8 cellular contexts compared by ENCODE assay signal in the genomic region with DNA sequence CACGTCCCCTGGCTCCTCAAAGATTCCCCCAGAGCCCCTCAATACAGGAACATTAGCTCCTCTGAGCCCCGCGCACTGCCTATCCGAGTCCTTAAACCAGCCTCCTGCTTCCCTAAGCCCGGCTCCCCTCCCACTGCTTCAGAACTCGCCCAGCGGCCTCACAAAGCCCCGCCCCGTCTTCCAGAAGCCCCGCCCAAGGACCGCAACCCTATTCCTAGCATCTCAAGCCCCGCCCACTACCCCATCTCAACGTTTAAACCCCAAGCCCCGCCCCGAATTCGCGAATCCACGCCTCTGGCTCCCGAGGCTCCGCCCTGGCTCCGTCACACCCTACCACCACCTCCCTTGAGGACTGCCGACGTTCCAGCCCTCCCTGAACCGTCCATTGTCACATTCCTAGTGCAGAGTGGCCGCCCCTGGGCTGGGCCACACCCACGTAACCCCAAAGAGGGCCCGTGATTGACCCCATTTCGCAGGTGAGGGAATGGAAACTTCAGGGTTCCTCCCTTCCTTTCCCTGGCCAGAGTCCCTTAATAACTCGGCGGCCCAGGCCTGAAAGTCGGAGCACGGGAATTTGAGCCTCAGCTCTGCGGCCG. TPM values are rescaled to one million over a fixed set of nuclear protein-coding genes. Genes with fewer than 3 reads are reported as not detected.
DNase-seq lines count a peak whose midpoint lies in the region; ATAC-seq and TF ChIP-seq lines count a peak whose summit lies in the region.

No MANE protein-coding gene starts in this region.

- H3K18ac ChIP-seq in trophoblast cell (ENCODE audit: low read length), result peak overlapping the region; percentile 67

- peaks cover 0 to 8% of the 10 kb centered on the region in 2 experiments for H3K4me1 ChIP-seq in trophoblast cell (ENCODE audit: control insufficient read depth in 1 of 2, insufficient read depth in 2 of 2, low read length in 2 of 2)

- H3K36me3 Mint-ChIP-seq in type B pancreatic cell, result no peaks in the 10 kb centered on the region

- peak overlapping the region; percentile 98 for H3K4me3 Mint-ChIP-seq in type B pancreatic cell

- peaks cover 20% of the 10 kb centered on the region for H3K79me1 ChIP-seq in trophoblast cell (ENCODE audit: low read length)

- H4K8ac ChIP-seq in trophoblast cell (ENCODE audit: low read depth, low read length), result peak overlapping the region; percentile 86

- peak overlapping the region; percentile 86 for H3K4me3 ChIP-seq in GM12865 (ENCODE audit: low read depth, low read length)
- peak overlapping the region; percentile 100 for H3K4me3 ChIP-seq in trophoblast cell (ENCODE audit: low read depth, low read length)

- H3K27me3 ChIP-seq in trophoblast cell (ENCODE audit: insufficient read depth, low read length), result no peaks in the 10 kb centered on the region

- H2BK120ac ChIP-seq in trophoblast cell (ENCODE audit: insufficient read depth, low read length, poor library complexity), result peak overlapping the region; percentile 73

- H2AFZ ChIP-seq in trophoblast cell (ENCODE audit: insufficient read depth, low read length, poor library complexity), result peak overlapping the region; percentile 66

- peak overlapping the region; percentile 83 for H3K27ac ChIP-seq in adipose tissue (ENCODE audit: low read depth, low read length)
- H3K27ac ChIP-seq in trophoblast cell (ENCODE audit: low read depth, low read length), result peak overlapping the region; percentile 96

- peak overlapping the region; percentile 61 for H3K4me2 ChIP-seq in trophoblast cell (ENCODE audit: low read length)

- peaks cover 16% of the 10 kb centered on the region for H3K79me2 ChIP-seq in trophoblast cell (ENCODE audit: control insufficient read depth, insufficient read depth, low read length, poor library complexity)

- peak overlapping the region; percentile 85 for H4K91ac ChIP-seq in trophoblast cell (ENCODE audit: low read depth, low read length)

- H3K9me3 ChIP-seq in trophoblast cell (ENCODE audit: insufficient read depth, low read depth, low read length), result no peaks in the 10 kb centered on the region

- intact Hi-C loops in cardiac septum (cut with DNase I), result loop anchor here (2.0 to 5.0 kb wide), 5 partner anchors 39 to 120 kb away; no protein-coding TSS in a partner anchor

- H3K9me3 Mint-ChIP-seq in type B pancreatic cell, result no peaks in the 10 kb centered on the region

- WGBS in adipose tissue, 3 donors, result 3 to 4% (median 4%) methylated on average over 32 to 34 of the region's 34 CpGs
- WGBS in trophoblast cell (ENCODE audit: extremely low coverage, insufficient coverage, insufficient read length), result no CpG with 5 or more reads among the region's 34 CpGs

- no peaks in the 10 kb centered on the region for H3K27me3 Mint-ChIP-seq in type B pancreatic cell

- peak overlapping the region; percentile 86 for H3K14ac ChIP-seq in trophoblast cell (ENCODE audit: low read length)

- peak; percentile 98 for DNase-seq in GM12865 (ENCODE audit: low read depth)
- peak; percentile 98 to 99 (median 99) for DNase-seq in NCI-H1417 (lab: John Stamatoyannopoulos, UW)
- DNase-seq in SW480 (ENCODE audit: low spot score), result peak; percentile 96
- DNase-seq in cardiac septum (ENCODE audit: low spot score), result peak; percentile 100
- DNase-seq in trophoblast cell, result peak; percentile 98 to 99
- DNase-seq in type B pancreatic cell (ENCODE audit: extremely low spot score, unreplicated experiment), result peak; percentile 98

- H2AK5ac ChIP-seq in trophoblast cell (ENCODE audit: low read length), result no peak overlapping the region

- TF ChIP-seq CTCF in GM12865 (IDR thresholded peaks at IDR 0.05; ENCODE audit: insufficient read depth, low read depth, low read length, missing control alignments), result no peak
- TF ChIP-seq CTCF in type B pancreatic cell (conservative IDR thresholded peaks at IDR 0.05), result no peak

- H2BK5ac ChIP-seq in trophoblast cell (ENCODE audit: low read depth, low read length, poor library complexity), result peak overlapping the region; percentile 88

- H3K9ac ChIP-seq in trophoblast cell (ENCODE audit: low read length), result peak overlapping the region; percentile 54

- ATAC-seq in HG02763 (IDR thresholded peaks at IDR 0.05; ENCODE audit: unreplicated experiment), result peak; percentile 45

- peak overlapping the region; percentile 37 for H4K12ac ChIP-seq in trophoblast cell (ENCODE audit: low read depth, low read length)

- no peaks in the 10 kb centered on the region for H3K36me3 ChIP-seq in trophoblast cell (ENCODE audit: control insufficient read depth in 1 of 2, insufficient read depth in 2 of 2, low read length in 2 of 2)

- peak overlapping the region; percentile 76 for H2BK12ac ChIP-seq in trophoblast cell (ENCODE audit: low read length)

- peak overlapping the region; percentile 99 for H3K27ac Mint-ChIP-seq in type B pancreatic cell

- peaks cover 32% of the 10 kb centered on the region for H3K4me1 Mint-ChIP-seq in type B pancreatic cell (ENCODE audit: unreplicated experiment)

- H3K23ac ChIP-seq in trophoblast cell (ENCODE audit: low read length), result no peak overlapping the region

- peak overlapping the region; percentile 77 for H3K4ac ChIP-seq in trophoblast cell (ENCODE audit: low read depth, low read length)

RNA-seq across cellular contexts. Expression of a gene that starts 0.6 kb away (rescaled TPM):
- polyA plus RNA-seq in adipose tissue, result 10 to 100 TPM; 11.6 to 72.0 (median 53.3) TPM
- total RNA-seq in cardiac septum, result 74.7 TPM
- polyA plus RNA-seq in trophoblast cell (2013), result 213 and 229 TPM in 2 replicates
- total RNA-seq in type B pancreatic cell (ENCODE audit: low replicate concordance), result 87.9 and 103 TPM in 2 replicates

Comparison
In these comparisons a context has a peak if more than half of its experiments do, and no peak if none do; other contexts are left out.
1. Peak in every context shown above with its lines: DNase-seq, ATAC-seq, H3K4me3 ChIP-seq and H3K27ac ChIP-seq.